In the genomic region with DNA sequence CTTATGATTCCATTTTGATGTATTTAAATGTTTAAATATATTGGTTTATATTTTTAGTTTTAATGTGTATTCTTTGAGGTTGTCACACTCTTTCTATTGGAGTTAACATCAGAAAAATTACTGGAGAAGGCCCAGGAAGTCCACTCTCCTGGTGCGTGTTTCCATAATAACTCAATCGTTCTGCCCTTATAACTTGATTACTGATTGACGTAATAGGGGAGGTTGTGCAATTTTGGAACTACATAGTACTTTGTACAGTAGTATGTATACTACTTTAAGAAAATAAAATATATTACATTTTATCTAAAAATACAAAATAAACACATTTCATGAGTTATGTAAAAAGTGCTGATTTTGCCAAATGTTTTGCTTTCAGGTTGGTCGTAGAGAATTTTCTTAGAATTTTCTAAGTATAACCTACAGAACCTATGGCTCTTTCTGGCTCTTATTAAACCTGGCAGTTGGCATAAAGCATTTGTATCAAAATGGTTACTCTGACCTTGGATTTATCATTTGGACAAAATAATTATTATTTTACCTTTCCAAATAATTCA, we compare ENCODE assay signal across 3 cellular contexts.
TF ChIP-seq lines count a peak whose summit lies in the region.

No MANE protein-coding gene starts in this region.

TF ChIP-seq in A549, 52 proteins besides CTCF, POLR2A, EP300 and RAD21:
- TF ChIP-seq NR3C1 (IDR thresholded peaks at IDR 0.05) (no peak), CEBPB (IDR thresholded peaks at IDR 0.05) (peak in 1 of 2 experiments; percentile 46; a peak in 1 of 4 replicates), FOSL2 (IDR thresholded peaks at IDR 0.05) (no peak), FOSL2 (CRISPR knock-in tag; IDR thresholded peaks at IDR 0.05) (no peak), MAFK (IDR thresholded peaks at IDR 0.05; ENCODE audit: partially characterized antibody) (peak; percentile 77)

TF ChIP-seq in IMR-90, 13 proteins besides CTCF, POLR2A, EP300 and RAD21:
- TF ChIP-seq RCOR1 (IDR thresholded peaks at IDR 0.05; ENCODE audit: insufficient replicate concordance, low read length) (no peak), MAFK (IDR thresholded peaks at IDR 0.05; ENCODE audit: low read depth, low read length) (peak; percentile 57)
TF ChIP-seq in IMR-90: peak in this region for 1.

TF ChIP-seq in K562, 482 proteins besides CTCF, POLR2A, EP300 and RAD21:
- 0 out of 2 replicates have a peak, but pooled peaks have one; percentile 15 for TF ChIP-seq MAFG (tag; conservative IDR thresholded peaks at IDR 0.05)
- TF ChIP-seq HEY1 (CRISPR knock-in tag; IDR thresholded peaks at IDR 0.05; ENCODE audit: borderline replicate concordance), result no peak
- TF ChIP-seq HNRNPL (IDR thresholded peaks at IDR 0.05; ENCODE audit: low read depth, low read length), result no peak
- TF ChIP-seq CBX8 (IDR thresholded peaks at IDR 0.05; ENCODE audit: borderline replicate concordance, extremely low read depth, low read depth, low read length, poor library complexity, severe bottlenecking), result no peak
- no peak for TF ChIP-seq ZNF282 (CRISPR knock-in tag; IDR thresholded peaks at IDR 0.05)
- peak; percentile 63; the same call in 1 of the 2 replicates for TF ChIP-seq ZNF316 (IDR thresholded peaks at IDR 0.05)
- no peak for TF ChIP-seq DMBX1 (CRISPR knock-in tag; IDR thresholded peaks at IDR 0.05; ENCODE audit: borderline replicate concordance)
- 0 out of 2 replicates have a peak, but pooled peaks have one; percentile 7 for TF ChIP-seq MAFF (IDR thresholded peaks at IDR 0.05; ENCODE audit: low read length)
- TF ChIP-seq ZNF785 (CRISPR knock-in tag; IDR thresholded peaks at IDR 0.05), result no peak
- TF ChIP-seq, protein P1, sequence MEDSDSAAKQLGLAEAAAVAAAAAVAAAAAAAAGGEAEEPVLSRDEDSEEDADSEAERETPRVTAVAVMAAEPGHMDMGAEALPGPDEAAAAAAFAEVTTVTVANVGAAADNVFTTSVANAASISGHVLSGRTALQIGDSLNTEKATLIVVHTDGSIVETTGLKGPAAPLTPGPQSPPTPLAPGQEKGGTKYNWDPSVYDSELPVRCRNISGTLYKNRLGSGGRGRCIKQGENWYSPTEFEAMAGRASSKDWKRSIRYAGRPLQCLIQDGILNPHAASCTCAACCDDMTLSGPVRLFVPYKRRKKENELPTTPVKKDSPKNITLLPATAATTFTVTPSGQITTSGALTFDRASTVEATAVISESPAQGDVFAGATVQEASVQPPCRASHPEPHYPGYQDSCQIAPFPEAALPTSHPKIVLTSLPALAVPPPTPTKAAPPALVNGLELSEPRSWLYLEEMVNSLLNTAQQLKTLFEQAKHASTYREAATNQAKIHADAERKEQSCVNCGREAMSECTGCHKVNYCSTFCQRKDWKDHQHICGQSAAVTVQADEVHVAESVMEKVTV (CRISPR knock-in tag; IDR thresholded peaks at IDR 0.05), result no peak
- TF ChIP-seq, protein P2, sequence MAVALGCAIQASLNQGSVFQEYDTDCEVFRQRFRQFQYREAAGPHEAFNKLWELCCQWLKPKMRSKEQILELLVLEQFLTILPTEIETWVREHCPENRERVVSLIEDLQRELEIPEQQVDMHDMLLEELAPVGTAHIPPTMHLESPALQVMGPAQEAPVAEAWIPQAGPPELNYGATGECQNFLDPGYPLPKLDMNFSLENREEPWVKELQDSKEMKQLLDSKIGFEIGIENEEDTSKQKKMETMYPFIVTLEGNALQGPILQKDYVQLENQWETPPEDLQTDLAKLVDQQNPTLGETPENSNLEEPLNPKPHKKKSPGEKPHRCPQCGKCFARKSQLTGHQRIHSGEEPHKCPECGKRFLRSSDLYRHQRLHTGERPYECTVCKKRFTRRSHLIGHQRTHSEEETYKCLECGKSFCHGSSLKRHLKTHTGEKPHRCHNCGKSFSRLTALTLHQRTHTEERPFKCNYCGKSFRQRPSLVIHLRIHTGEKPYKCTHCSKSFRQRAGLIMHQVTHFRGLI (CRISPR knock-in tag; IDR thresholded peaks at IDR 0.05), result no peak
- TF ChIP-seq NFIC (IDR thresholded peaks at IDR 0.05), result no peak
- TF ChIP-seq C11orf30 (IDR thresholded peaks at IDR 0.05; ENCODE audit: low read depth), result peak; percentile 14; the same call in 1 of the 2 replicates
- TF ChIP-seq MAFK (IDR thresholded peaks at IDR 0.05; ENCODE audit: low read length), result 0 out of 2 replicates have a peak, but pooled peaks have one; percentile 12
